In genomic region chr6:43391448-43392031, GRCh38 we compare ENCODE assay signal across 13 cellular contexts. TPM values are rescaled to one million over a fixed set of nuclear protein-coding genes. Genes with fewer than 3 reads are reported as not detected.
A peak's percentile ranks its signal among the peaks of the same experiment; 100 is the strongest.
DNase-seq lines count a peak whose midpoint lies in the region; ATAC-seq and TF ChIP-seq lines count a peak whose summit lies in the region.
"Had no signal": no experiment of that assay in that cellular context is flagged by ENCODE, and none has a peak within 500 bp of the region (broad histone marks: within the 10 kb centered on the region; RNA-seq: fewer than 3 reads in every experiment).

No MANE protein-coding gene starts in this region.

- peak overlapping the region; percentile 56 for H3K4me3 Mint-ChIP-seq in progenitor cell of endocrine pancreas (ENCODE audit: low read depth)

- H3K27ac Mint-ChIP-seq in progenitor cell of endocrine pancreas = peak overlapping the region; percentile 81
- H3K27ac Mint-ChIP-seq: activated naive CD4-positive, alpha-beta T cell treated with anti-CD3 and anti-CD28 coated beads, Interleukin-2, amount 50 U/mL, for 72 hours had no signal

- peaks cover 49% of the 10 kb centered on the region for H3K4me1 Mint-ChIP-seq in progenitor cell of endocrine pancreas (ENCODE audit: low read depth)

- no peaks in the 10 kb centered on the region for H3K36me3 Mint-ChIP-seq in progenitor cell of endocrine pancreas (ENCODE audit: insufficient read depth)
- H3K36me3 Mint-ChIP-seq: activated naive CD4-positive, alpha-beta T cell treated with anti-CD3 and anti-CD28 coated beads, Interleukin-2, amount 50 U/mL, for 72 hours had no signal

- H3K9me3 Mint-ChIP-seq in progenitor cell of endocrine pancreas (ENCODE audit: low read depth) = no peaks in the 10 kb centered on the region
- H3K9me3 Mint-ChIP-seq: activated naive CD4-positive, alpha-beta T cell treated with anti-CD3 and anti-CD28 coated beads, Interleukin-2, amount 50 U/mL, for 72 hours had no signal

- peaks cover 2% of the 10 kb centered on the region for H3K27me3 Mint-ChIP-seq in progenitor cell of endocrine pancreas

- DNase-seq in GF-D8 (lab: John Stamatoyannopoulos, UW) (peak; percentile 16), T-helper 9 cell (peak; percentile 46), astrocyte of the hippocampus (ENCODE audit: low read depth, low spot score) (peak; percentile 33), progenitor cell of endocrine pancreas (ENCODE audit: low spot score, unreplicated experiment) (no peak), NCI-H1694 (lab: John Stamatoyannopoulos, UW) (no peak), A172 (ENCODE audit: low spot score) (no peak)
- DNase-seq: DMS 273 treated with DMSO at 0.1 percent for 48 hours, left cardiac atrium, small intestine had no signal

- ATAC-seq in HG03196 (IDR thresholded peaks at IDR 0.05; ENCODE audit: unreplicated experiment) (no peak), GM19463 (IDR thresholded peaks at IDR 0.05; ENCODE audit: unreplicated experiment) (no peak)
- ATAC-seq: esophagus mucosa, left cardiac atrium had no signal

- TF ChIP-seq CTCF in progenitor cell of endocrine pancreas (IDR thresholded peaks at IDR 0.05; ENCODE audit: unreplicated experiment) = no peak

RNA-seq across cellular contexts. Expression of gene ZNF318, which starts 22.1 kb away (rescaled TPM):
- total RNA-seq in progenitor cell of endocrine pancreas = 22.0 and 23.2 TPM in 2 replicates
- total RNA-seq in A172 (2014; rRNA removed; shearing (Covaris generic)) = 7.7 and 11.0 TPM in 2 replicates

RNA-seq across cellular contexts. Expression of gene ABCC10, which starts 35.8 kb away (rescaled TPM):
- total RNA-seq in progenitor cell of endocrine pancreas = 68.5 and 68.8 TPM in 2 replicates
- total RNA-seq in A172 (2014; rRNA removed; shearing (Covaris generic)) = 11.1 and 13.9 TPM in 2 replicates

Comparison
In these comparisons a context has a peak if more than half of its experiments do, and no peak if none do; other contexts are left out.
1. DNase-seq: peak in GF-D8 (single experiment), T-helper 9 cell (single experiment) and astrocyte of the hippocampus (single experiment); none in progenitor cell of endocrine pancreas (single experiment), NCI-H1694 (single experiment) and A172 (single experiment).